8 cellular contexts compared by ENCODE assay signal in the genomic region with DNA sequence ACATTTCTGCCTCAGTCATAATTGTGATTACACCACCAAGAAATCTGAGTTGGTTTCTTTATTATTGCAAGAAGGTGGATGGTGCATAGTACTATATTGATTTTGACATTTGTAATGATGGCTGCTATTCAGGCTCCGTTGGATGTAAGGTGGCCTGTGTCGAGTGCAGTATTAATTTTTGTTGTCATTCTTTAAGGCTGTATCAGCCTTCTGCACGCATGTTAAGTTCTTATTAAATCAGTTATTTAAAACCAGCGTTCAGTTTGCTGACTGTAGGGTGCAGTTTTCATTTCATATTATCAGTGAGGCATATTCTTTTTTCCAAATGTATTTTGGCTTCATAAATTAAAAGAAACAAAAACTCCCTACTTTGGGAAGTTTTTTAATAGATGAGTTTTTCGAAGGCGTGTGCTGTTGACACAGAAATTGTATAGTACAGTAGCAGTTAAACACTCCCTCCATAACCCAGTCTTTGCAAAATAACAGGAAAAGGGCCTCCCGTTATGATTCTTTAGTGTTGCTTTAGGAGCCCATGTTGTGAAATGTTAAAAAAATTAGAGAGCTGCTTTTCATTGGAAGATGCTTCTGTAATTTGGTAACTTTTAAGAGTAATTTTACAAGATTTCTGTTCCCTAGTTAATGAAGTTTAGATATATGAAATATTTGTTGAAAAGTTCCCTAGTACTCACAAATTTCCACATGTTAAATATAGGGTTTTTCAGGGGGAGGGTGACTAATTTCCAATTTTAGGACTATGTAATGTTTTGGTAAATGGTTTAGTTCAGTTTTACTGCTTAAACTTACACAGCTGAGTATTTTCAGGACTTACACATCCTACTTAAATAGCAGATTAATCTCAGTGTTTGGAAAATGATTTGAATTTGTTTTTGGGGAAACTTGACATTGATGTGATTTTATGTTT. TPM values are rescaled to one million over a fixed set of nuclear protein-coding genes. Genes with fewer than 3 reads are reported as not detected.
DNase-seq lines count a peak whose midpoint lies in the region; TF ChIP-seq lines count a peak whose summit lies in the region.

No MANE protein-coding gene starts in this region.

- no peaks in the 10 kb centered on the region for H3K9me3 ChIP-seq in hepatocyte (ENCODE audit: low read depth)
- no peaks in the 10 kb centered on the region for H3K9me3 ChIP-seq in stomach

- no peak overlapping the region for H2AFZ ChIP-seq in hepatocyte

- H3K27me3 ChIP-seq in hepatocyte (no peaks in the 10 kb centered on the region), stomach (peaks cover 0 to 14% (median 0%) of the 10 kb centered on the region in 3 donors)

- intact Hi-C loops in stomach (cut with DNase I; ENCODE audit: low total_unique reads), result no loop called here

- peaks cover 61% of the 10 kb centered on the region for H3K79me2 ChIP-seq in hepatocyte

- H3K27ac ChIP-seq in hepatocyte (peak overlapping the region; percentile 100), stomach (peak overlapping the region in 4 of 5 donors; percentile 98 to 100 (median 100))

- H3K4me3 ChIP-seq in WI38 (ENCODE audit: low read depth, low read length) (peak overlapping the region; percentile 99), hepatocyte (peak overlapping the region; percentile 83), stomach (peak overlapping the region; percentile 71 to 90 (median 80))

- 11% methylated on average over 7 of the region's 7 CpGs for WGBS in hepatocyte (ENCODE audit: low lambda C conversion rate, missing lambda C conversion rate)
- WGBS in stomach, 5 donors, result 7 to 15% (median 11%) methylated on average over 7 of the region's 7 CpGs

- peaks cover 13% of the 10 kb centered on the region for H3K4me1 ChIP-seq in hepatocyte (ENCODE audit: insufficient read depth)
- peaks cover 25 to 64% (median 44%) of the 10 kb centered on the region in 4 donors for H3K4me1 ChIP-seq in stomach

- H3K4me2 ChIP-seq in hepatocyte, result peak overlapping the region; percentile 89

- no peak for TF ChIP-seq EP300 in stomach (IDR thresholded peaks at IDR 0.05)

- TF ChIP-seq POLR2A in stomach (IDR thresholded peaks at IDR 0.05), result no peak

- no peaks in the 10 kb centered on the region for H3K9me2 ChIP-seq in hepatocyte (replicated peaks; ENCODE audit: insufficient read depth)

- TF ChIP-seq CTCF in WI38 (IDR thresholded peaks at IDR 0.05; ENCODE audit: low read depth, low read length) (no peak), hepatocyte (IDR thresholded peaks at IDR 0.05; ENCODE audit: poor library complexity) (no peak), stomach (IDR thresholded peaks at IDR 0.05) (no peak)

- peaks cover 45% of the 10 kb centered on the region for H4K20me1 ChIP-seq in hepatocyte (ENCODE audit: insufficient read depth, poor library complexity, severe bottlenecking)

- H3K36me3 ChIP-seq in hepatocyte (replicated peaks; ENCODE audit: insufficient read depth, low read depth) (no peaks in the 10 kb centered on the region), stomach (no peaks in the 10 kb centered on the region)

- DNase-seq in DMS79 treated with DMSO at 0.1 percent for 48 hours (lab: John Stamatoyannopoulos, UW), result peak; percentile 26
- no peak for DNase-seq in DMS79 (lab: John Stamatoyannopoulos, UW)
- DNase-seq in hepatocyte (ENCODE audit: low spot score), result no peak
- no peak for DNase-seq in stomach
- DNase-seq in NCI-H187 (lab: John Stamatoyannopoulos, UW), result no peak
- DNase-seq in HCEC 1CT, result no peak
- no peak for DNase-seq in NCI-H1417 treated with DMSO at 0.1 percent for 48 hours (lab: John Stamatoyannopoulos, UW)

RNA-seq across cellular contexts. Expression of a gene that starts 1.9 kb away (rescaled TPM):
- total RNA-seq in hepatocyte, result 28.9 and 32.9 TPM in 2 replicates
- 9.3 and 12.5 TPM in 2 replicates for polyA plus RNA-seq in hepatocyte
- total RNA-seq in stomach, result 10 to 100 TPM in 3 of 5 donors, 1 to 10 TPM in 2; 5.5 to 35.4 (median 16.5) TPM
- 1 to 10 TPM; 4.5 to 6.3 (median 6.1) TPM for polyA plus RNA-seq in stomach
